34 cellular contexts compared by ENCODE assay signal in genomic region chr11:25119416-25119815, GRCh38.
DNase-seq lines count a peak whose midpoint lies in the region; ATAC-seq, FAIRE-seq and TF ChIP-seq lines count a peak whose summit lies in the region.
"Had no signal": no experiment of that assay in that cellular context is flagged by ENCODE, and none has a peak within 500 bp of the region (broad histone marks: within the 10 kb centered on the region; RNA-seq: fewer than 3 reads in every experiment).

No MANE protein-coding gene starts in this region.

- no peak overlapping the region for H3K27ac ChIP-seq in HepG2 (ENCODE audit: extremely low read length, insufficient read depth, low read length)
- no peak overlapping the region for H3K27ac ChIP-seq in right lobe of liver
- H3K27ac ChIP-seq in A549 = no peak overlapping the region
- H3K27ac ChIP-seq in IMR-90 (ENCODE audit: insufficient read depth, low read length) = no peak overlapping the region
- no peak overlapping the region for H3K27ac ChIP-seq in K562 (ENCODE audit: extremely low read depth, low read depth, low read length)
- H3K27ac ChIP-seq: 22Rv1; BLaER1; BLaER1 treated with 17β-estradiol and CSF1 and Interleukin-3, amounts not matched to agents 10 nM and 100 nM; C4-2B had no signal

- no peak overlapping the region for H2BK15ac ChIP-seq in IMR-90 (ENCODE audit: low read depth, low read length)

- no peak overlapping the region for H3K4me2 ChIP-seq in HepG2 (ENCODE audit: low read depth, low read length)
- no peak overlapping the region for H3K4me2 ChIP-seq in A549
- H3K4me2 ChIP-seq in IMR-90 (ENCODE audit: low read depth, low read length) = no peak overlapping the region
- H3K4me2 ChIP-seq in K562 (ENCODE audit: insufficient read depth, low read length) = no peak overlapping the region
- H3K4me2 ChIP-seq: BLaER1; BLaER1 treated with 17β-estradiol and CSF1 and Interleukin-3, amounts not matched to agents 10 nM and 100 nM had no signal

- H3K27me3 ChIP-seq in HepG2 (ENCODE audit: control insufficient read depth in 1 of 2, insufficient read depth in 2 of 2, low read length in 2 of 2) (no peaks in the 10 kb centered on the region), right lobe of liver (no peaks in the 10 kb centered on the region), IMR-90 (ENCODE audit: control insufficient read depth, insufficient read depth, low read length) (no peaks in the 10 kb centered on the region), K562 (ENCODE audit: control insufficient read depth in 2 of 2, insufficient read depth in 2 of 2, low read length in 2 of 2) (no peaks in the 10 kb centered on the region)
- H3K27me3 ChIP-seq: BE2C; BLaER1; BLaER1 treated with 17β-estradiol and CSF1 and Interleukin-3, amounts not matched to agents 10 nM and 100 nM had no signal

- no peak overlapping the region for H3K14ac ChIP-seq in IMR-90 (replicated peaks; ENCODE audit: low read depth, low read length)

- WGBS in HepG2 (ENCODE audit: low lambda C conversion rate) = 0% methylated on average over 3 of the region's 3 CpGs
- 75% methylated on average over 3 of the region's 3 CpGs for WGBS in right lobe of liver (ENCODE audit: insufficient coverage, low coverage, low lambda C conversion rate, missing lambda C conversion rate)
- 2% methylated on average over 3 of the region's 3 CpGs for WGBS in A549 (ENCODE audit: missing lambda C conversion rate)
- WGBS in IMR-90 (ENCODE audit: extremely low coverage in 2 of 2, insufficient read length in 1 of 2), 2 experiments = 100% methylated on average over 2 of the region's 3 CpGs; no CpG with 5 or more reads in 1 of the 2 experiments
- 0% methylated on average over 3 of the region's 3 CpGs for WGBS in K562 (ENCODE audit: insufficient coverage, low coverage, missing lambda C conversion rate)

- H2AFZ ChIP-seq in HepG2 (ENCODE audit: low read length) (no peak overlapping the region), IMR-90 (replicated peaks; ENCODE audit: low read length, poor library complexity) (no peak overlapping the region), K562 (ENCODE audit: low read depth, low read length) (no peak overlapping the region)

- no peak overlapping the region for H2AK9ac ChIP-seq in IMR-90 (replicated peaks; ENCODE audit: low read depth, low read length, poor library complexity)

- no peak overlapping the region for H2BK120ac ChIP-seq in IMR-90 (ENCODE audit: low read depth, low read length)

- no peak overlapping the region for H3K4ac ChIP-seq in IMR-90 (ENCODE audit: low read depth, low read length)

- no peaks in the 10 kb centered on the region for H3K36me3 ChIP-seq in HepG2 (replicated peaks in 1 of 2; ENCODE audit: control insufficient read depth in 1 of 2, insufficient read depth in 2 of 2, low read length in 2 of 2)
- H3K36me3 ChIP-seq in right lobe of liver = no peaks in the 10 kb centered on the region
- no peaks in the 10 kb centered on the region for H3K36me3 ChIP-seq in IMR-90 (ENCODE audit: control insufficient read depth, insufficient read depth, low read length)
- H3K36me3 ChIP-seq in K562 (ENCODE audit: control insufficient read depth, insufficient read depth, low read length) = no peaks in the 10 kb centered on the region
- H3K36me3 ChIP-seq: BE2C; BLaER1; BLaER1 treated with 17β-estradiol and CSF1 and Interleukin-3, amounts not matched to agents 10 nM and 100 nM had no signal

- TF ChIP-seq POLR2A in HepG2 (IDR thresholded peaks at IDR 0.05; ENCODE audit: insufficient read depth in 1 of 2, low read depth in 2 of 2, low read length in 2 of 2) (no peak), right lobe of liver (IDR thresholded peaks at IDR 0.05) (no peak), A549 (IDR thresholded peaks at IDR 0.05; ENCODE audit: low read length) (no peak), IMR-90 (IDR thresholded peaks at IDR 0.05; ENCODE audit: low read depth, low read length) (no peak), K562 (conservative IDR thresholded peaks at IDR 0.05) (no peak)

- H4K91ac ChIP-seq in IMR-90 (ENCODE audit: insufficient read depth, low read depth, low read length) = no peak overlapping the region

- TF ChIP-seq RAD21 in HepG2 (CRISPR knock-in tag; IDR thresholded peaks at IDR 0.05) = no peak
- TF ChIP-seq RAD21 in A549 (conservative IDR thresholded peaks at IDR 0.05 in 1 of 2, IDR thresholded peaks at IDR 0.05 in 1 of 2) = no peak
- TF ChIP-seq RAD21 in IMR-90 (IDR thresholded peaks at IDR 0.05; ENCODE audit: low read length) = no peak
- TF ChIP-seq RAD21 in K562 (CRISPR knock-in tag; conservative IDR thresholded peaks at IDR 0.05 in 1 of 2, IDR thresholded peaks at IDR 0.05 in 1 of 2) = no peak

- H4K5ac ChIP-seq in IMR-90 (ENCODE audit: low read depth, low read length) = no peak overlapping the region

- no peak for TF ChIP-seq EP300 in HepG2 (IDR thresholded peaks at IDR 0.05; ENCODE audit: low read depth in 2 of 2, low read length in 2 of 2)
- TF ChIP-seq EP300 in HepG2 (CRISPR knock-in tag; IDR thresholded peaks at IDR 0.05; ENCODE audit: borderline replicate concordance) = no peak
- no peak for TF ChIP-seq EP300 in A549 (IDR thresholded peaks at IDR 0.05)
- TF ChIP-seq EP300 in K562 (IDR thresholded peaks at IDR 0.05; ENCODE audit: low read length) = no peak

- H3K9ac ChIP-seq in HepG2 (ENCODE audit: insufficient read depth, low read depth, low read length) (no peak overlapping the region), IMR-90 (ENCODE audit: low read depth, low read length) (no peak overlapping the region), K562 (ENCODE audit: insufficient read depth in 1 of 2, low read depth in 2 of 2, low read length in 2 of 2) (no peak overlapping the region)
- H3K9ac ChIP-seq: BLaER1; BLaER1 treated with 17β-estradiol and CSF1 and Interleukin-3, amounts not matched to agents 10 nM and 100 nM had no signal

- BruUV-seq in HepG2 (replicated peaks; lab: Mats Ljungman, UMichigan) (no TSS peak), IMR-90 (replicated peaks; lab: Mats Ljungman, UMichigan) (no TSS peak), K562 (replicated peaks; lab: Mats Ljungman, UMichigan) (no TSS peak)

- no peaks in the 10 kb centered on the region for H3K4me1 ChIP-seq in HepG2 (ENCODE audit: insufficient read depth, low read length)
- no peaks in the 10 kb centered on the region for H3K4me1 ChIP-seq in right lobe of liver
- no peaks in the 10 kb centered on the region for H3K4me1 ChIP-seq in A549
- H3K4me1 ChIP-seq in IMR-90 (ENCODE audit: control insufficient read depth, insufficient read depth, low read length) = no peaks in the 10 kb centered on the region
- no peaks in the 10 kb centered on the region for H3K4me1 ChIP-seq in K562 (replicated peaks in 1 of 2; ENCODE audit: control insufficient read depth in 2 of 2, insufficient read depth in 2 of 2, low read length in 2 of 2)
- H3K4me1 ChIP-seq: BE2C; BLaER1; BLaER1 treated with 17β-estradiol and CSF1 and Interleukin-3, amounts not matched to agents 10 nM and 100 nM; Caco-2 had no signal

- H4K8ac ChIP-seq in IMR-90 (ENCODE audit: low read depth in 2 of 2, low read length in 2 of 2) = no peak overlapping the region

- peaks cover 31% of the 10 kb centered on the region for H3K9me3 ChIP-seq in HepG2 (ENCODE audit: low read length)
- no peaks in the 10 kb centered on the region for H3K9me3 ChIP-seq in right lobe of liver
- H3K9me3 ChIP-seq in A549 = no peaks in the 10 kb centered on the region
- no peaks in the 10 kb centered on the region for H3K9me3 ChIP-seq in IMR-90 (ENCODE audit: control insufficient read depth, insufficient read depth, low read length)
- no peaks in the 10 kb centered on the region for H3K9me3 ChIP-seq in K562 (replicated peaks; ENCODE audit: control insufficient read depth, insufficient read depth, low read depth, low read length)
- H3K9me3 ChIP-seq: BE2C; BLaER1; BLaER1 treated with 17β-estradiol and CSF1 and Interleukin-3, amounts not matched to agents 10 nM and 100 nM; Caco-2 had no signal

- H3K23ac ChIP-seq in IMR-90 (ENCODE audit: low read depth, low read length) = no peak overlapping the region

- H3K79me2 ChIP-seq in HepG2 (ENCODE audit: insufficient read depth, low read length) = no peaks in the 10 kb centered on the region
- no peaks in the 10 kb centered on the region for H3K79me2 ChIP-seq in K562 (ENCODE audit: control insufficient read depth, insufficient read depth, low read length)

- ATAC-seq in HepG2 (no peak), right lobe of liver (no peak), A549 (no peak), IMR-90 (ENCODE audit: low read depth) (no peak), K562 (no peak)
- ATAC-seq: CD8-positive, alpha-beta T cell had no signal

- no peak overlapping the region for H2BK5ac ChIP-seq in IMR-90 (ENCODE audit: low read depth, low read length, poor library complexity, severe bottlenecking)

- no peak overlapping the region for H2BK20ac ChIP-seq in IMR-90 (ENCODE audit: low read depth, low read length)

- H4K20me1 ChIP-seq in HepG2 (ENCODE audit: insufficient read depth, low read length) (no peaks in the 10 kb centered on the region), IMR-90 (ENCODE audit: insufficient read depth, low read length) (no peaks in the 10 kb centered on the region), K562 (replicated peaks; ENCODE audit: control insufficient read depth, insufficient read depth, low read length) (no peaks in the 10 kb centered on the region)
- H4K20me1 ChIP-seq: BLaER1; BLaER1 treated with 17β-estradiol and CSF1 and Interleukin-3, amounts not matched to agents 10 nM and 100 nM had no signal

- in situ Hi-C loops in HepG2 (cut with HindIII; ENCODE audit: extremely low pct_ligation_motif_present, low pct_unique_long_range_greater_than_20kb) = no loop called here
- in situ Hi-C loops in IMR-90 (cut with MboI; ENCODE audit: low sequenced_read_pairs) = no loop called here
- in situ Hi-C loops in K562 (cut with MboI) = no loop called here

- DNase-seq in HepG2 (ENCODE audit: low spot score) = no peak
- DNase-seq in right lobe of liver = no peak
- DNase-seq in A549 (ENCODE audit: low read depth in 1 of 2, low spot score in 1 of 2) = no peak
- DNase-seq in IMR-90 = no peak
- DNase-seq in K562 (ENCODE audit: extremely low read depth in 1 of 4, low spot score in 3 of 4) = no peak
- no peak for DNase-seq in putamen (ENCODE audit: low spot score)
- DNase-seq in medulla oblongata (ENCODE audit: extremely low spot score) = no peak
- DNase-seq in NCI-H1417 treated with DMSO at 0.1 percent for 48 hours (lab: John Stamatoyannopoulos, UW) = no peak
- DNase-seq: 8988T; ACHN; AML-193; BE2C; C1 segment of cervical spinal cord; Caco-2; Calu3; CD4-positive, alpha-beta memory T cell; CD4-positive, alpha-beta T cell; CD4-positive, CD25-positive, alpha-beta regulatory T cell; CD8-positive, alpha-beta memory T cell; CD8-positive, alpha-beta T cell; COR-L47; DMS 273 treated with DMSO at 0.1 percent for 48 hours; DMS153; DMS53; DMS79; DMS79 treated with DMSO at 0.1 percent for 48 hours; DND-41; EL had no signal

- intact Hi-C loops in HepG2 (cut with micrococcal nuclease; ENCODE audit: unreplicated experiment) (no loop called here), right lobe of liver (cut with DNase I) (no loop called here), IMR-90 (cut with micrococcal nuclease) (no loop called here), K562 (cut with micrococcal nuclease) (no loop called here)

- POLR2A ChIA-PET in HepG2 (lab: Yijun Ruan, JAX) = no interaction called here
- POLR2A ChIA-PET in A549 (lab: Yijun Ruan, JAX) = no interaction called here
- POLR2A ChIA-PET in IMR-90 (lab: Charles Lee; ENCODE audit: unreplicated experiment) = no interaction called here
- POLR2A ChIA-PET in K562 (lab: Yijun Ruan, JAX) = no interaction called here

- FAIRE-seq in HepG2 (lab: Jason Lieb, UNC) (no peak), A549 (lab: Jason Lieb, UNC) (no peak), K562 (lab: Jason Lieb, UNC) (no peak)
- FAIRE-seq: A204.1, D721Med had no signal

- H2AK5ac ChIP-seq in IMR-90 (ENCODE audit: low read depth, low read length) = no peak overlapping the region

- no peaks in the 10 kb centered on the region for H3K79me1 ChIP-seq in IMR-90 (ENCODE audit: low read depth in 1 of 2, low read length in 2 of 2)

- H3K56ac ChIP-seq in IMR-90 (ENCODE audit: extremely low read depth, insufficient read depth, low read length) = no peak overlapping the region

- dilution Hi-C loops in IMR-90 (cut with HindIII; ENCODE audit: low sequenced_read_pairs, unreplicated experiment) = no loop called here

- no peak for TF ChIP-seq CTCF in HepG2 (CRISPR knock-in tag; IDR thresholded peaks at IDR 0.05)
- no peak for TF ChIP-seq CTCF in right lobe of liver (IDR thresholded peaks at IDR 0.05)
- no peak for TF ChIP-seq CTCF in A549 (IDR thresholded peaks at IDR 0.05)
- no peak for TF ChIP-seq CTCF in IMR-90 (conservative IDR thresholded peaks at IDR 0.05; ENCODE audit: low read depth, low read length)
- no peak for TF ChIP-seq CTCF in K562 (IDR thresholded peaks at IDR 0.05 in 2 of 3, conservative IDR thresholded peaks at IDR 0.05 in 1 of 3; ENCODE audit: insufficient read depth in 2 of 3, low read depth in 1 of 3, low read length in 3 of 3)

- CTCF ChIA-PET in HepG2 (lab: Yijun Ruan, JAX; ENCODE audit: low intra/inter-chr PET ratio, low total read pairs) = no interaction called here
- CTCF ChIA-PET in A549 (lab: Yijun Ruan, JAX) = no interaction called here
- CTCF ChIA-PET in IMR-90 (lab: Yijun Ruan, JAX) = no interaction called here
- CTCF ChIA-PET in K562 (lab: Yijun Ruan, JAX; ENCODE audit: low intra/inter-chr PET ratio) = no interaction called here

- H3K18ac ChIP-seq in IMR-90 (ENCODE audit: low read depth, low read length) = no peak overlapping the region

- no peak overlapping the region for H3K4me3 ChIP-seq in HepG2 (replicated peaks in 1 of 3; ENCODE audit: insufficient read depth in 1 of 3, low read depth in 2 of 3, low read length in 3 of 3)
- no peak overlapping the region for H3K4me3 ChIP-seq in right lobe of liver
- no peak overlapping the region for H3K4me3 ChIP-seq in A549
- no peak overlapping the region for H3K4me3 ChIP-seq in IMR-90 (ENCODE audit: insufficient read depth, low read depth, low read length)
- no peak overlapping the region for H3K4me3 ChIP-seq in K562
- H3K4me3 ChIP-seq: BLaER1; BLaER1 treated with 17β-estradiol and CSF1 and Interleukin-3, amounts not matched to agents 10 nM and 100 nM had no signal

- H3K9me1 ChIP-seq in IMR-90 (ENCODE audit: insufficient read depth, low read length) = no peaks in the 10 kb centered on the region
- no peaks in the 10 kb centered on the region for H3K9me1 ChIP-seq in K562 (ENCODE audit: control insufficient read depth, insufficient read depth, low read length)

Comparison
In these comparisons a context has a peak if more than half of its experiments do, and no peak if none do; other contexts are left out.
1. Of the 241 proteins assayed by ChIP-seq in both HepG2 and K562: peak only in HepG2: MAFK; only in K562: none; in both: MAFF; in neither: 239.